ENCODE assay signal across 1 cellular context in genomic region chr22:37454857-37455686, GRCh38.
TF ChIP-seq lines count a peak whose summit lies in the region.

No MANE protein-coding gene starts in this region.

TF ChIP-seq in HepG2, 621 proteins besides CTCF, POLR2A, EP300 and RAD21 (continued from another document and continues in another):
- 0 out of 2 replicates have a peak, but pooled peaks have one; percentile 42 for TF ChIP-seq ZNF430 (CRISPR knock-in tag; IDR thresholded peaks at IDR 0.05)
- TF ChIP-seq ZNF747 (CRISPR knock-in tag; IDR thresholded peaks at IDR 0.05; ENCODE audit: borderline replicate concordance): no peak; the same call in 1 of the 2 replicates
- TF ChIP-seq TFDP1 (CRISPR knock-in tag; IDR thresholded peaks at IDR 0.05; ENCODE audit: borderline replicate concordance): peak; percentile 20; the same call in 1 of the 2 replicates
- no peak for TF ChIP-seq ZNF382 (CRISPR knock-in tag; IDR thresholded peaks at IDR 0.05; ENCODE audit: borderline replicate concordance)
- peak; percentile 68; the same call in 1 of the 2 replicates for TF ChIP-seq JUN (CRISPR knock-in tag; IDR thresholded peaks at IDR 0.05)
- TF ChIP-seq MED8 (CRISPR knock-in tag; IDR thresholded peaks at IDR 0.05; ENCODE audit: insufficient replicate concordance): no peak
- no peak for TF ChIP-seq ZNF672 (CRISPR knock-in tag; IDR thresholded peaks at IDR 0.05)
- no peak for TF ChIP-seq MAZ (IDR thresholded peaks at IDR 0.05; ENCODE audit: borderline replicate concordance, low read depth, low read length)
- peak; percentile 47; the same call in 1 of the 2 replicates for TF ChIP-seq MAZ (CRISPR knock-in tag; IDR thresholded peaks at IDR 0.05; ENCODE audit: low read depth)
- TF ChIP-seq ZSCAN31 (CRISPR knock-in tag; IDR thresholded peaks at IDR 0.05; ENCODE audit: low read depth): 0 out of 2 replicates have a peak, but pooled peaks have one; percentile 53
- TF ChIP-seq KAT2B (IDR thresholded peaks at IDR 0.05; ENCODE audit: borderline replicate concordance, low read depth, low read length): no peak
- 0 out of 2 replicates have a peak, but pooled peaks have one; percentile 7 for TF ChIP-seq PITX1 (CRISPR knock-in tag; IDR thresholded peaks at IDR 0.05)
- 0 out of 2 replicates have a peak, but pooled peaks have one; percentile 6 for TF ChIP-seq ZNF589 (CRISPR knock-in tag; conservative IDR thresholded peaks at IDR 0.05)
- TF ChIP-seq ZNF431 (CRISPR knock-in tag; IDR thresholded peaks at IDR 0.05; ENCODE audit: borderline replicate concordance, low read depth): no peak
- no peak for TF ChIP-seq TRAFD1 (CRISPR knock-in tag; IDR thresholded peaks at IDR 0.05; ENCODE audit: borderline replicate concordance)
- TF ChIP-seq MIXL1 (CRISPR knock-in tag; IDR thresholded peaks at IDR 0.05): peak; percentile 36; the same call in 1 of the 2 replicates
- no peak for TF ChIP-seq ATF5 (CRISPR knock-in tag; IDR thresholded peaks at IDR 0.05; ENCODE audit: low read depth)
- no peak for TF ChIP-seq ZNF710 (CRISPR knock-in tag; IDR thresholded peaks at IDR 0.05; ENCODE audit: borderline replicate concordance)
- TF ChIP-seq ARNTL (CRISPR knock-in tag; IDR thresholded peaks at IDR 0.05): peak; percentile 80
- TF ChIP-seq XRCC5 (optimal IDR thresholded peaks at IDR 0.05; ENCODE audit: low read length): peak; percentile 60
- TF ChIP-seq FIP1L1 (IDR thresholded peaks at IDR 0.05; ENCODE audit: borderline replicate concordance, insufficient read depth, low read depth, low read length): no peak
- peak; percentile 89 for TF ChIP-seq HNF1B (CRISPR knock-in tag; IDR thresholded peaks at IDR 0.05)
- peak; percentile 63; the same call in 1 of the 2 replicates for TF ChIP-seq THAP11 (CRISPR knock-in tag; IDR thresholded peaks at IDR 0.05)
- no peak for TF ChIP-seq MXD1 (CRISPR knock-in tag; IDR thresholded peaks at IDR 0.05)
- no peak for TF ChIP-seq ATRX (CRISPR knock-in tag; IDR thresholded peaks at IDR 0.05; ENCODE audit: borderline replicate concordance)
- TF ChIP-seq ZFP36 (IDR thresholded peaks at IDR 0.05; ENCODE audit: borderline replicate concordance, low read depth, low read length, partially characterized antibody): no peak
- TF ChIP-seq ZNF737 (CRISPR knock-in tag; IDR thresholded peaks at IDR 0.05; ENCODE audit: borderline replicate concordance): no peak
- no peak for TF ChIP-seq GZF1 (CRISPR knock-in tag; IDR thresholded peaks at IDR 0.05)
- no peak for TF ChIP-seq ZNF142 (CRISPR knock-in tag; IDR thresholded peaks at IDR 0.05)
- no peak for TF ChIP-seq CAMTA2 (CRISPR knock-in tag; IDR thresholded peaks at IDR 0.05; ENCODE audit: borderline replicate concordance)
- TF ChIP-seq MED13 (CRISPR knock-in tag; IDR thresholded peaks at IDR 0.05): no peak
- peak; percentile 59 for TF ChIP-seq MLX (CRISPR knock-in tag; IDR thresholded peaks at IDR 0.05)
- TF ChIP-seq RFX5 (IDR thresholded peaks at IDR 0.05; ENCODE audit: low read depth, low read length): no peak
- no peak for TF ChIP-seq ZNF512 (CRISPR knock-in tag; IDR thresholded peaks at IDR 0.05)
- no peak for TF ChIP-seq ZNF782 (CRISPR knock-in tag; IDR thresholded peaks at IDR 0.05; ENCODE audit: borderline replicate concordance)
- peak; percentile 56; the same call in 1 of the 2 replicates for TF ChIP-seq HOMEZ (CRISPR knock-in tag; IDR thresholded peaks at IDR 0.05; ENCODE audit: low read depth)
